ENCODE assay signal across 15 cellular contexts in genomic region chr17:59757043-59757824, GRCh38. TPM values are rescaled to one million over a fixed set of nuclear protein-coding genes. Genes with fewer than 3 reads are reported as not detected.
DNase-seq lines count a peak whose midpoint lies in the region; ATAC-seq and TF ChIP-seq lines count a peak whose summit lies in the region.
"Had no signal": no experiment of that assay in that cellular context is flagged by ENCODE, and none has a peak within 500 bp of the region (broad histone marks: within the 10 kb centered on the region; RNA-seq: fewer than 3 reads in every experiment).

No MANE protein-coding gene starts in this region.

- no peak for DNase-seq in activated CD8-positive, alpha-beta memory T cell treated with anti-CD3 and anti-CD28 coated beads, Interleukin-2, amount 10 ng/mL, durations not matched to agents 7 days and 5 days
- DNase-seq in activated CD8-positive, alpha-beta memory T cell treated with anti-CD3 and anti-CD28 coated beads, Interleukin-2, amount 50 U/mL, for 48 hours: no peak
- no peak for DNase-seq in activated naive CD4-positive, alpha-beta T cell treated with anti-CD3 and anti-CD28 coated beads, Interleukin-2, amount 50 U/mL, for 72 hours (ENCODE audit: low spot score in 2 of 2)
- DNase-seq in hepatocyte (ENCODE audit: low spot score) (no peak), suprapubic skin (ENCODE audit: low spot score in 2 of 2) (no peak), spleen (no peak)
- DNase-seq in naive thymus-derived CD4-positive, alpha-beta T cell: no peak
- DNase-seq: activated T-cell treated with anti-CD3 and anti-CD28 coated beads, Interleukin-2, amount 50 U/mL, for 4 hours; Kasumi-1; left colon; pancreas; stimulated activated CD4-positive, alpha-beta T cell treated with anti-CD3 and anti-CD28 coated beads, Interleukin-4, amount 100 ng/mL, for 1 hour; testis had no signal

- H3K4me3 Mint-ChIP-seq in activated CD8-positive, alpha-beta memory T cell treated with anti-CD3 and anti-CD28 coated beads, Interleukin-2, amount 10 ng/mL, durations not matched to agents 7 days and 5 days: no peak overlapping the region
- peak overlapping the region in 1 of 10 donors; percentile 57 for H3K4me3 Mint-ChIP-seq in naive thymus-derived CD4-positive, alpha-beta T cell
- H3K4me3 Mint-ChIP-seq: activated T-cell treated with anti-CD3 and anti-CD28 coated beads, Interleukin-2, amount 50 U/mL, for 4 hours had no signal

- H3K36me3 ChIP-seq in hepatocyte (replicated peaks; ENCODE audit: insufficient read depth, low read depth): no peaks in the 10 kb centered on the region
- H3K36me3 ChIP-seq in suprapubic skin: peaks cover 6% of the 10 kb centered on the region
- peaks cover 0 to 71% (median 4%) of the 10 kb centered on the region in 6 donors for H3K36me3 ChIP-seq in spleen
- no peaks in the 10 kb centered on the region for H3K36me3 ChIP-seq in naive thymus-derived CD4-positive, alpha-beta T cell (ENCODE audit: control insufficient read depth in 2 of 3, insufficient read depth in 3 of 3, low read length in 3 of 3)
- H3K36me3 ChIP-seq: pancreas had no signal

- H3K36me3 Mint-ChIP-seq in activated CD8-positive, alpha-beta memory T cell treated with anti-CD3 and anti-CD28 coated beads, Interleukin-2, amount 10 ng/mL, durations not matched to agents 7 days and 5 days: peaks cover 40% of the 10 kb centered on the region
- peaks cover 37 to 60% of the 10 kb centered on the region in 2 donors for H3K36me3 Mint-ChIP-seq in activated naive CD4-positive, alpha-beta T cell treated with anti-CD3 and anti-CD28 coated beads, Interleukin-2, amount 50 U/mL, for 72 hours
- peaks cover 15 to 41% (median 24%) of the 10 kb centered on the region in 5 donors for H3K36me3 Mint-ChIP-seq in naive thymus-derived CD4-positive, alpha-beta T cell

- TF ChIP-seq EP300 in suprapubic skin (IDR thresholded peaks at IDR 0.05): no peak

- peak overlapping the region; percentile 70 for H3K27ac ChIP-seq in hepatocyte
- peak overlapping the region; percentile 31 for H3K27ac ChIP-seq in suprapubic skin
- H3K27ac ChIP-seq in spleen: peak overlapping the region in 1 of 8 donors; percentile 50
- H3K27ac ChIP-seq in naive thymus-derived CD4-positive, alpha-beta T cell (ENCODE audit: low read depth, low read length): no peak overlapping the region
- H3K27ac ChIP-seq: testis had no signal

- no peaks in the 10 kb centered on the region for H3K27me3 ChIP-seq in hepatocyte
- no peaks in the 10 kb centered on the region for H3K27me3 ChIP-seq in suprapubic skin
- H3K27me3 ChIP-seq in spleen (replicated peaks in 1 of 7): no peaks in the 10 kb centered on the region
- H3K27me3 ChIP-seq in naive thymus-derived CD4-positive, alpha-beta T cell (ENCODE audit: control insufficient read depth in 2 of 2, insufficient read depth in 2 of 2, low read length in 2 of 2): no peaks in the 10 kb centered on the region
- H3K27me3 ChIP-seq: gastroesophageal sphincter, pancreas, testis had no signal

- H4K20me1 ChIP-seq in hepatocyte (ENCODE audit: insufficient read depth, poor library complexity, severe bottlenecking): no peaks in the 10 kb centered on the region

- 96% methylated on average over 1 of the region's 1 CpG for WGBS in hepatocyte (ENCODE audit: low lambda C conversion rate, missing lambda C conversion rate)
- 71% methylated on average over 1 of the region's 1 CpG for WGBS in suprapubic skin
- WGBS in spleen, 5 donors: 61 to 97% (median 85%) methylated on average over 1 of the region's 1 CpG

- H3K4me1 ChIP-seq in hepatocyte (ENCODE audit: insufficient read depth) (peaks cover 32% of the 10 kb centered on the region), suprapubic skin (peaks cover 24% of the 10 kb centered on the region), spleen (peaks cover 0 to 67% (median 25%) of the 10 kb centered on the region in 6 donors)
- peaks cover 0 to 5% of the 10 kb centered on the region in 2 donors for H3K4me1 ChIP-seq in naive thymus-derived CD4-positive, alpha-beta T cell (ENCODE audit: control insufficient read depth in 2 of 2, insufficient read depth in 2 of 2, low read length in 2 of 2)

- H3K4me2 ChIP-seq in hepatocyte: peak overlapping the region; percentile 21

- no peaks in the 10 kb centered on the region for H3K27me3 Mint-ChIP-seq in activated CD8-positive, alpha-beta memory T cell treated with anti-CD3 and anti-CD28 coated beads, Interleukin-2, amount 10 ng/mL, durations not matched to agents 7 days and 5 days
- no peaks in the 10 kb centered on the region for H3K27me3 Mint-ChIP-seq in naive thymus-derived CD4-positive, alpha-beta T cell

- intact Hi-C loops in spleen (cut with DNase I; ENCODE audit: low total_unique reads): no loop called here
- intact Hi-C loops in naive thymus-derived CD4-positive, alpha-beta T cell (cut with micrococcal nuclease): loop anchor here in 1 of 2 donors (10.0 kb wide), 1 partner anchor 348 kb away; no protein-coding TSS in a partner anchor

- CTCF ChIA-PET in activated CD8-positive, alpha-beta memory T cell treated with anti-CD3 and anti-CD28 coated beads, Interleukin-2, amount 10 ng/mL, durations not matched to agents 7 days and 5 days (lab: Charles Lee): interaction anchor here (0.8 to 1.6 kb wide), 5 partner anchors 72 to 158 kb away, joined by 3 to 10 read pairs (median 4); no protein-coding TSS in a partner anchor
- CTCF ChIA-PET in naive thymus-derived CD4-positive, alpha-beta T cell (lab: Charles Lee): interaction anchor here (0.7 kb wide), 1 partner anchor 10 kb away, joined by 3 read pairs; no protein-coding TSS in a partner anchor

- TF ChIP-seq POLR2A in suprapubic skin (IDR thresholded peaks at IDR 0.05) (no peak), spleen (IDR thresholded peaks at IDR 0.05) (no peak)

- H3K4me1 Mint-ChIP-seq in activated CD8-positive, alpha-beta memory T cell treated with anti-CD3 and anti-CD28 coated beads, Interleukin-2, amount 10 ng/mL, durations not matched to agents 7 days and 5 days: peaks cover 65% of the 10 kb centered on the region
- peaks cover 14 to 71% (median 28%) of the 10 kb centered on the region in 7 donors for H3K4me1 Mint-ChIP-seq in naive thymus-derived CD4-positive, alpha-beta T cell

- no peak for ATAC-seq in activated CD8-positive, alpha-beta memory T cell treated with anti-CD3 and anti-CD28 coated beads, Interleukin-2, amount 10 ng/mL, durations not matched to agents 7 days and 5 days
- no peak for ATAC-seq in activated naive CD4-positive, alpha-beta T cell treated with anti-CD3 and anti-CD28 coated beads, Interleukin-2, amount 50 U/mL, for 72 hours
- ATAC-seq in GM21528 (IDR thresholded peaks at IDR 0.05; ENCODE audit: low FRiP score, unreplicated experiment): no peak
- no peak for ATAC-seq in naive thymus-derived CD4-positive, alpha-beta T cell
- ATAC-seq: activated T-cell treated with anti-CD3 and anti-CD28 coated beads, Interleukin-2, amount 50 U/mL, for 4 hours; gastroesophageal sphincter had no signal

- no peaks in the 10 kb centered on the region for H3K79me2 ChIP-seq in hepatocyte

- H2AFZ ChIP-seq in hepatocyte: no peak overlapping the region

- no peaks in the 10 kb centered on the region for H3K9me2 ChIP-seq in hepatocyte (replicated peaks; ENCODE audit: insufficient read depth)

- TF ChIP-seq CTCF in hepatocyte (IDR thresholded peaks at IDR 0.05; ENCODE audit: poor library complexity) (no peak), suprapubic skin (IDR thresholded peaks at IDR 0.05) (no peak), spleen (IDR thresholded peaks at IDR 0.05 in 8 of 11, conservative IDR thresholded peaks at IDR 0.05 in 3 of 11) (no peak)

- POLR2A ChIA-PET in naive thymus-derived CD4-positive, alpha-beta T cell (lab: Charles Lee): interaction anchor here (0.6 to 0.9 kb wide), 2 partner anchors 26 to 684 kb away, joined by 3 to 4 read pairs; no protein-coding TSS in a partner anchor

- peak overlapping the region; percentile 84 for H3K27ac Mint-ChIP-seq in activated CD8-positive, alpha-beta memory T cell treated with anti-CD3 and anti-CD28 coated beads, Interleukin-2, amount 10 ng/mL, durations not matched to agents 7 days and 5 days
- H3K27ac Mint-ChIP-seq in activated naive CD4-positive, alpha-beta T cell treated with anti-CD3 and anti-CD28 coated beads, Interleukin-2, amount 50 U/mL, for 72 hours: peak overlapping the region; percentile 100
- H3K27ac Mint-ChIP-seq in naive thymus-derived CD4-positive, alpha-beta T cell: peak overlapping the region in 3 of 9 donors; percentile 82 to 94 (median 88)

- H3K9me3 Mint-ChIP-seq in activated CD8-positive, alpha-beta memory T cell treated with anti-CD3 and anti-CD28 coated beads, Interleukin-2, amount 10 ng/mL, durations not matched to agents 7 days and 5 days (ENCODE audit: low read depth): peaks cover 7% of the 10 kb centered on the region
- peaks cover 5% of the 10 kb centered on the region in 2 donors for H3K9me3 Mint-ChIP-seq in activated naive CD4-positive, alpha-beta T cell treated with anti-CD3 and anti-CD28 coated beads, Interleukin-2, amount 50 U/mL, for 72 hours
- peaks cover 0 to 7% (median 4%) of the 10 kb centered on the region in 11 donors for H3K9me3 Mint-ChIP-seq in naive thymus-derived CD4-positive, alpha-beta T cell

- no peak overlapping the region for H3K4me3 ChIP-seq in hepatocyte
- no peak overlapping the region for H3K4me3 ChIP-seq in suprapubic skin
- H3K4me3 ChIP-seq in spleen: no peak overlapping the region
- no peak overlapping the region for H3K4me3 ChIP-seq in naive thymus-derived CD4-positive, alpha-beta T cell (ENCODE audit: low read length)
- H3K4me3 ChIP-seq: gastroesophageal sphincter, pancreas, testis had no signal

- H3K9me3 ChIP-seq in hepatocyte (ENCODE audit: low read depth) (no peaks in the 10 kb centered on the region), suprapubic skin (peaks cover 6% of the 10 kb centered on the region), spleen (peaks cover 0 to 11% (median 6%) of the 10 kb centered on the region in 8 donors)
- H3K9me3 ChIP-seq in naive thymus-derived CD4-positive, alpha-beta T cell (ENCODE audit: control insufficient read depth in 2 of 3, low read length in 3 of 3): no peaks in the 10 kb centered on the region
- H3K9me3 ChIP-seq: gastroesophageal sphincter, pancreas, testis had no signal

RNA-seq across cellular contexts. Expression of gene VMP1, which starts 49.8 kb away (rescaled TPM):
- total RNA-seq in activated CD8-positive, alpha-beta memory T cell treated with anti-CD3 and anti-CD28 coated beads, Interleukin-2, amount 10 ng/mL, durations not matched to agents 7 days and 5 days: 100 to 1,000 TPM; 279 to 396 TPM
- 100 to 1,000 TPM; 344 to 725 TPM for total RNA-seq in activated naive CD4-positive, alpha-beta T cell treated with anti-CD3 and anti-CD28 coated beads, Interleukin-2, amount 50 U/mL, for 72 hours
- total RNA-seq in hepatocyte: 466 and 479 TPM in 2 replicates
- polyA plus RNA-seq in hepatocyte: 139 and 166 TPM in 2 replicates
- total RNA-seq in suprapubic skin: 100 to 1,000 TPM in 1 of 4 donors, 10 to 100 TPM in 3; 48.3 to 108 (median 72.4) TPM
- total RNA-seq in spleen: 100 to 1,000 TPM; 202 to 649 (median 372) TPM
- 10 to 100 TPM; 53.2 to 81.2 (median 65.8) TPM for polyA plus RNA-seq in spleen
- 100 to 1,000 TPM in 2 of 5 experiments, 10 to 100 TPM in 3; 70.3 to 370 (median 82.5) TPM for total RNA-seq in naive thymus-derived CD4-positive, alpha-beta T cell
- 10 to 100 TPM; 42.0 to 48.4 TPM for polyA plus RNA-seq in naive thymus-derived CD4-positive, alpha-beta T cell

RNA-seq across cellular contexts. Expression of gene PTRH2, which starts 50.0 kb away (rescaled TPM):
- 10 to 100 TPM; 28.2 to 37.8 TPM for total RNA-seq in activated CD8-positive, alpha-beta memory T cell treated with anti-CD3 and anti-CD28 coated beads, Interleukin-2, amount 10 ng/mL, durations not matched to agents 7 days and 5 days
- total RNA-seq in activated naive CD4-positive, alpha-beta T cell treated with anti-CD3 and anti-CD28 coated beads, Interleukin-2, amount 50 U/mL, for 72 hours: 10 to 100 TPM; 18.9 to 42.8 TPM
- total RNA-seq in hepatocyte: 15.7 and 21.9 TPM in 2 replicates
- polyA plus RNA-seq in hepatocyte: 31.7 and 38.7 TPM in 2 replicates
- total RNA-seq in suprapubic skin: 10 to 100 TPM; 21.9 to 29.0 (median 22.0) TPM
- 10 to 100 TPM; 14.4 to 30.9 (median 18.4) TPM for total RNA-seq in spleen
- polyA plus RNA-seq in spleen: 10 to 100 TPM; 23.9 to 28.3 (median 27.6) TPM
- total RNA-seq in naive thymus-derived CD4-positive, alpha-beta T cell: 10 to 100 TPM in 3 of 5 experiments, 1 to 10 TPM in 2; 6.1 to 24.1 (median 15.0) TPM
- polyA plus RNA-seq in naive thymus-derived CD4-positive, alpha-beta T cell: 10 to 100 TPM; 17.9 to 25.1 TPM
